Comparison of ENCODE assay signal across 21 cellular contexts in genomic region chr13:30645629-30646028, GRCh38.
"Had no signal": no experiment of that assay in that cellular context is flagged by ENCODE, and none has a peak within 500 bp of the region (broad histone marks: within the 10 kb centered on the region; RNA-seq: fewer than 3 reads in every experiment).

No MANE protein-coding gene starts in this region.

- H3K4me1 ChIP-seq: parathyroid adenoma had no signal

- H3K4me3 Mint-ChIP-seq: naive thymus-derived CD4-positive, alpha-beta T cell; nephron progenitor cell; stimulated activated naive B cell treated with anti-CD40 and anti-IgM and Interleukin-4, amounts not matched to agents 10 μg/mL and 1 μg/mL and 100 μg/mL, for 72 hours; stimulated activated naive CD8-positive, alpha-beta T cell treated with anti-CD3 and anti-CD28 coated beads, Interleukin-15, amount 100 ng/mL, for 72 hours had no signal

- H3K4me3 ChIP-seq: dorsolateral prefrontal cortex, gastroesophageal sphincter, psoas muscle, thoracic aorta, transverse colon had no signal

- H2AFZ ChIP-seq: parathyroid adenoma had no signal

- H3K79me2 ChIP-seq: parathyroid adenoma had no signal

- DNase-seq: cortex of kidney; dorsolateral prefrontal cortex; effector CD8-positive, alpha-beta T cell; glutamatergic neuron; kidney; left colon; mesendoderm; naive thymus-derived CD4-positive, alpha-beta T cell; nephron progenitor cell; psoas muscle; retina; stimulated activated CD4-positive, alpha-beta T cell treated with anti-CD3 and anti-CD28 coated beads, Interleukin-2, amount 100 ng/mL, for 24 hours; stimulated activated CD4-positive, alpha-beta T cell treated with anti-CD3 and anti-CD28 coated beads, Interleukin-4, amount 100 ng/mL, for 4 hours; stimulated activated naive B cell treated with anti-CD40 and anti-IgM and Interleukin-4, amounts not matched to agents 10 μg/mL and 1 μg/mL and 100 μg/mL, for 72 hours; stimulated activated naive CD8-positive, alpha-beta T cell treated with anti-CD3 and anti-CD28 coated beads, Interleukin-15, amount 100 ng/mL, for 72 hours; substantia nigra; transverse colon had no signal

- H3K27ac Mint-ChIP-seq: nephron progenitor cell; stimulated activated naive B cell treated with anti-CD40 and anti-IgM and Interleukin-4, amounts not matched to agents 10 μg/mL and 1 μg/mL and 100 μg/mL, for 72 hours had no signal

- H3K9me3 Mint-ChIP-seq: naive thymus-derived CD4-positive, alpha-beta T cell; nephron progenitor cell; stimulated activated naive B cell treated with anti-CD40 and anti-IgM and Interleukin-4, amounts not matched to agents 10 μg/mL and 1 μg/mL and 100 μg/mL, for 72 hours; stimulated activated naive CD8-positive, alpha-beta T cell treated with anti-CD3 and anti-CD28 coated beads, Interleukin-15, amount 100 ng/mL, for 72 hours had no signal

- H3K4me1 Mint-ChIP-seq: nephron progenitor cell had no signal

- H3K27me3 Mint-ChIP-seq: naive thymus-derived CD4-positive, alpha-beta T cell; stimulated activated naive B cell treated with anti-CD40 and anti-IgM and Interleukin-4, amounts not matched to agents 10 μg/mL and 1 μg/mL and 100 μg/mL, for 72 hours; stimulated activated naive CD8-positive, alpha-beta T cell treated with anti-CD3 and anti-CD28 coated beads, Interleukin-15, amount 100 ng/mL, for 72 hours had no signal

- ATAC-seq: gastroesophageal sphincter; left colon; naive thymus-derived CD4-positive, alpha-beta T cell; sciatic nerve; stimulated activated naive B cell treated with anti-CD40 and anti-IgM and Interleukin-4, amounts not matched to agents 10 μg/mL and 1 μg/mL and 100 μg/mL, for 72 hours; stimulated activated naive CD8-positive, alpha-beta T cell treated with anti-CD3 and anti-CD28 coated beads, Interleukin-15, amount 100 ng/mL, for 72 hours had no signal

- H3K27me3 ChIP-seq: dorsolateral prefrontal cortex, gastroesophageal sphincter, transverse colon had no signal

- H3K27ac ChIP-seq: dorsolateral prefrontal cortex, parathyroid adenoma, psoas muscle, thoracic aorta, transverse colon had no signal

- H3K9ac ChIP-seq: parathyroid adenoma had no signal
